Comparison of ENCODE assay signal across 7 cellular contexts in the genomic region with DNA sequence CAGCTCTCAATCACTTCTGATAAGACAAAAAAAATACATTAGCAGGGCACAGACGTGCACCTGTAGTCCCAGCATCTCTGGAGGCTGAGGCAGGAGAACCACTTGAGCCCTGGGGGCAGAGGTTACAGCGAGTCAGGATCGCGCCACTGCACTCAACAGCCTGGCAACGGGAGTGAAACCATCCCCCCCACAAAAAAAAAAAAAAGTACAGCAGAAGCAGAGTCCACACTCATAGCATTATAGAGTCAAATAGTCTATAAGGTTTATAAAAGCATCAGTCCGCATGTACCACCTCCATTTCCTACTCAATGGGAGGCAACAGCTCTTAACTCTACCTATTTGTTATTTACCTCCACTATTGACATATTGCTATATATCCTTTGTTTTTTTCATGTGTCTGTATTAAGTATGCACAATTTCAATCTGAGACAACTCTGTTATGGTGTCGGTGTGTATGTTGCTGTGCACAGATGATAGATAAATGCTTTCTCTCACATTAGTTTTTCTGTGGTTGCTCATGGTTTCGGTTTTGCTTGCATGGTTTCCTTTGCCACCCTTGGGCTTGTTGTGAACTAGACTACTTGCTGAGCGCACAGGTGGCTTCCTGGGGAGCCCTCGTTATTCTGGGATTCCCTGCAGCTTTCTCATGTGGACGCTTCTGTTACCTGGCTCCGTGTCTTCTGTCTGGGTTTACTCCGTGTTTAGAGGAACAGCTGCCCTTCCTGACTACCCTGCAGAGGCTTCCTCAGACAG. TPM values are rescaled to one million over a fixed set of nuclear protein-coding genes. Genes with fewer than 3 reads are reported as not detected.
DNase-seq lines count a peak whose midpoint lies in the region; ATAC-seq and TF ChIP-seq lines count a peak whose summit lies in the region.

No MANE protein-coding gene starts in this region.

- peak; percentile 99 for ATAC-seq in GM19328 (IDR thresholded peaks at IDR 0.05; ENCODE audit: unreplicated experiment)
- peak; percentile 96 for ATAC-seq in HG03060 (IDR thresholded peaks at IDR 0.05; ENCODE audit: low read depth, unreplicated experiment)
- ATAC-seq in T-helper 17 cell = peak; percentile 88
- peak; percentile 70 to 94 (median 85) for ATAC-seq in natural killer cell

- no peaks in the 10 kb centered on the region for H3K27me3 Mint-ChIP-seq in T-helper 17 cell
- peaks cover 0 to 10% of the 10 kb centered on the region in 2 donors for H3K27me3 Mint-ChIP-seq in natural killer cell (ENCODE audit: low read depth in 2 of 2)

- peak overlapping the region; percentile 88 for H3K4me3 Mint-ChIP-seq in T-helper 17 cell
- peak overlapping the region; percentile 72 for H3K4me3 Mint-ChIP-seq in natural killer cell

- peaks cover 3% of the 10 kb centered on the region for H3K36me3 Mint-ChIP-seq in T-helper 17 cell (ENCODE audit: low read depth)
- no peaks in the 10 kb centered on the region for H3K36me3 Mint-ChIP-seq in natural killer cell

- intact Hi-C loops in natural killer cell (cut with micrococcal nuclease) = no loop called here

- peak overlapping the region; percentile 93 for H3K27ac Mint-ChIP-seq in T-helper 17 cell
- H3K27ac Mint-ChIP-seq in natural killer cell = peak overlapping the region; percentile 56 to 70

- DNase-seq in T-helper 17 cell (no peak), natural killer cell (no peak), T1000 (lab: John Stamatoyannopoulos, UW) (no peak), A172 (ENCODE audit: low spot score) (no peak), Kasumi-1 (lab: John Stamatoyannopoulos, UW) (no peak)

- H3K4me1 Mint-ChIP-seq in T-helper 17 cell (peaks cover 25% of the 10 kb centered on the region), natural killer cell (peaks cover 27 to 31% of the 10 kb centered on the region in 2 donors)

- H3K9me3 ChIP-seq in T-helper 17 cell (ENCODE audit: control insufficient read depth, low read length, poor library complexity, severe bottlenecking) = no peaks in the 10 kb centered on the region

- no peak for TF ChIP-seq CTCF in natural killer cell (IDR thresholded peaks at IDR 0.05)

- no peaks in the 10 kb centered on the region for H3K9me3 Mint-ChIP-seq in natural killer cell

RNA-seq across cellular contexts. Expression of a gene that starts 40.4 kb away (rescaled TPM):
- total RNA-seq in T-helper 17 cell = 1 to 10 TPM; 3.2 to 5.1 TPM
- total RNA-seq in natural killer cell = 1 to 10 TPM in 2 of 3 donors, under 1 TPM in 1; 0.70 to 1.9 (median 1.1) TPM
- total RNA-seq in A172 (2014; rRNA removed; shearing (Covaris generic)) = 18.5 and 23.8 TPM in 2 replicates
